Comparison of ENCODE assay signal across 1 cellular context in genomic region chr1:41417335-41417682, GRCh38.
TF ChIP-seq lines count a peak whose summit lies in the region.

No MANE protein-coding gene starts in this region.

TF ChIP-seq in K562, 482 proteins besides CTCF, POLR2A, EP300 and RAD21 (continued from another document and continues in another):
- TF ChIP-seq ZBTB33 (CRISPR knock-in tag; IDR thresholded peaks at IDR 0.05) (no peak), ARID1B (IDR thresholded peaks at IDR 0.05) (no peak), SREBF1 (IDR thresholded peaks at IDR 0.05; ENCODE audit: borderline replicate concordance, low read depth, low read length) (no peak), HDGF (IDR thresholded peaks at IDR 0.05) (0 out of 2 replicates have a peak, but pooled peaks have one; percentile 11), NONO (IDR thresholded peaks at IDR 0.05; ENCODE audit: low read depth in 2 of 2, low read length in 1 of 2) (no peak), RCOR1 (IDR thresholded peaks at IDR 0.05; ENCODE audit: borderline replicate concordance in 1 of 2, low read depth in 2 of 2, low read length in 2 of 2) (peak in 1 of 2 experiments; percentile 59; a peak in 1 of 4 replicates), C11orf30 (IDR thresholded peaks at IDR 0.05; ENCODE audit: low read depth) (no peak), POLR3A (IDR thresholded peaks at IDR 0.05; ENCODE audit: borderline replicate concordance, extremely low read depth, insufficient read depth, insufficient read length) (no peak), TBP (optimal IDR thresholded peaks at IDR 0.05; ENCODE audit: low read depth, low read length) (no peak), SLC30A9 (CRISPR knock-in tag; IDR thresholded peaks at IDR 0.05) (no peak), ZNF175 (CRISPR knock-in tag; IDR thresholded peaks at IDR 0.05; ENCODE audit: low read depth) (no peak), ZBTB40 (IDR thresholded peaks at IDR 0.05) (no peak), ZBTB40 (CRISPR knock-in tag; IDR thresholded peaks at IDR 0.05) (no peak), MEF2A (IDR thresholded peaks at IDR 0.05; ENCODE audit: control insufficient read depth, low read depth, low read length) (no peak), ZBTB9 (CRISPR knock-in tag; IDR thresholded peaks at IDR 0.05) (no peak), ADNP (tag; IDR thresholded peaks at IDR 0.05) (peak; percentile 94), NR1H2 (CRISPR knock-in tag; IDR thresholded peaks at IDR 0.05) (no peak), DPF2 (IDR thresholded peaks at IDR 0.05) (no peak), NFE2 (IDR thresholded peaks at IDR 0.05; ENCODE audit: low read depth) (no peak), NEUROD1 (IDR thresholded peaks at IDR 0.05; ENCODE audit: borderline replicate concordance, low read depth, low read length, partially characterized antibody) (no peak), KDM5B (IDR thresholded peaks at IDR 0.05; ENCODE audit: insufficient replicate concordance, low read depth, low read length) (no peak), ZNF217 (CRISPR knock-in tag; IDR thresholded peaks at IDR 0.05) (no peak), FUS (optimal IDR thresholded peaks at IDR 0.05; ENCODE audit: low read depth, low read length) (no peak)
- TF ChIP-seq, protein P1, sequence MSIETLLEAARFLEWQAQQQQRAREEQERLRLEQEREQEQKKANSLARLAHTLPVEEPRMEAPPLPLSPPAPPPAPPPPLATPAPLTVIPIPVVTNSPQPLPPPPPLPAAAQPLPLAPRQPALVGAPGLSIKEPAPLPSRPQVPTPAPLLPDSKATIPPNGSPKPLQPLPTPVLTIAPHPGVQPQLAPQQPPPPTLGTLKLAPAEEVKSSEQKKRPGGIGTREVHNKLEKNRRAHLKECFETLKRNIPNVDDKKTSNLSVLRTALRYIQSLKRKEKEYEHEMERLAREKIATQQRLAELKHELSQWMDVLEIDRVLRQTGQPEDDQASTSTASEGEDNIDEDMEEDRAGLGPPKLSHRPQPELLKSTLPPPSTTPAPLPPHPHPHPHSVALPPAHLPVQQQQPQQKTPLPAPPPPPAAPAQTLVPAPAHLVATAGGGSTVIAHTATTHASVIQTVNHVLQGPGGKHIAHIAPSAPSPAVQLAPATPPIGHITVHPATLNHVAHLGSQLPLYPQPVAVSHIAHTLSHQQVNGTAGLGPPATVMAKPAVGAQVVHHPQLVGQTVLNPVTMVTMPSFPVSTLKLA (conservative IDR thresholded peaks at IDR 0.05) = no peak
- TF ChIP-seq, protein P2, sequence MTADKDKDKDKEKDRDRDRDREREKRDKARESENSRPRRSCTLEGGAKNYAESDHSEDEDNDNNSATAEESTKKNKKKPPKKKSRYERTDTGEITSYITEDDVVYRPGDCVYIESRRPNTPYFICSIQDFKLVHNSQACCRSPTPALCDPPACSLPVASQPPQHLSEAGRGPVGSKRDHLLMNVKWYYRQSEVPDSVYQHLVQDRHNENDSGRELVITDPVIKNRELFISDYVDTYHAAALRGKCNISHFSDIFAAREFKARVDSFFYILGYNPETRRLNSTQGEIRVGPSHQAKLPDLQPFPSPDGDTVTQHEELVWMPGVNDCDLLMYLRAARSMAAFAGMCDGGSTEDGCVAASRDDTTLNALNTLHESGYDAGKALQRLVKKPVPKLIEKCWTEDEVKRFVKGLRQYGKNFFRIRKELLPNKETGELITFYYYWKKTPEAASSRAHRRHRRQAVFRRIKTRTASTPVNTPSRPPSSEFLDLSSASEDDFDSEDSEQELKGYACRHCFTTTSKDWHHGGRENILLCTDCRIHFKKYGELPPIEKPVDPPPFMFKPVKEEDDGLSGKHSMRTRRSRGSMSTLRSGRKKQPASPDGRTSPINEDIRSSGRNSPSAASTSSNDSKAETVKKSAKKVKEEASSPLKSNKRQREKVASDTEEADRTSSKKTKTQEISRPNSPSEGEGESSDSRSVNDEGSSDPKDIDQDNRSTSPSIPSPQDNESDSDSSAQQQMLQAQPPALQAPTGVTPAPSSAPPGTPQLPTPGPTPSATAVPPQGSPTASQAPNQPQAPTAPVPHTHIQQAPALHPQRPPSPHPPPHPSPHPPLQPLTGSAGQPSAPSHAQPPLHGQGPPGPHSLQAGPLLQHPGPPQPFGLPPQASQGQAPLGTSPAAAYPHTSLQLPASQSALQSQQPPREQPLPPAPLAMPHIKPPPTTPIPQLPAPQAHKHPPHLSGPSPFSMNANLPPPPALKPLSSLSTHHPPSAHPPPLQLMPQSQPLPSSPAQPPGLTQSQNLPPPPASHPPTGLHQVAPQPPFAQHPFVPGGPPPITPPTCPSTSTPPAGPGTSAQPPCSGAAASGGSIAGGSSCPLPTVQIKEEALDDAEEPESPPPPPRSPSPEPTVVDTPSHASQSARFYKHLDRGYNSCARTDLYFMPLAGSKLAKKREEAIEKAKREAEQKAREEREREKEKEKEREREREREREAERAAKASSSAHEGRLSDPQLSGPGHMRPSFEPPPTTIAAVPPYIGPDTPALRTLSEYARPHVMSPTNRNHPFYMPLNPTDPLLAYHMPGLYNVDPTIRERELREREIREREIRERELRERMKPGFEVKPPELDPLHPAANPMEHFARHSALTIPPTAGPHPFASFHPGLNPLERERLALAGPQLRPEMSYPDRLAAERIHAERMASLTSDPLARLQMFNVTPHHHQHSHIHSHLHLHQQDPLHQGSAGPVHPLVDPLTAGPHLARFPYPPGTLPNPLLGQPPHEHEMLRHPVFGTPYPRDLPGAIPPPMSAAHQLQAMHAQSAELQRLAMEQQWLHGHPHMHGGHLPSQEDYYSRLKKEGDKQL (CRISPR knock-in tag; IDR thresholded peaks at IDR 0.05; ENCODE audit: borderline replicate concordance) = no peak
- TF ChIP-seq, protein P3, sequence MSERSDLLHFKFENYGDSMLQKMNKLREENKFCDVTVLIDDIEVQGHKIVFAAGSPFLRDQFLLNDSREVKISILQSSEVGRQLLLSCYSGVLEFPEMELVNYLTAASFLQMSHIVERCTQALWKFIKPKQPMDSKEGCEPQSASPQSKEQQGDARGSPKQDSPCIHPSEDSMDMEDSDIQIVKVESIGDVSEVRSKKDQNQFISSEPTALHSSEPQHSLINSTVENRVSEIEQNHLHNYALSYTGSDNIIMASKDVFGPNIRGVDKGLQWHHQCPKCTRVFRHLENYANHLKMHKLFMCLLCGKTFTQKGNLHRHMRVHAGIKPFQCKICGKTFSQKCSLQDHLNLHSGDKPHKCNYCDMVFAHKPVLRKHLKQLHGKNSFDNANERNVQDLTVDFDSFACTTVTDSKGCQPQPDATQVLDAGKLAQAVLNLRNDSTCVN (CRISPR knock-in tag; IDR thresholded peaks at IDR 0.05) = no peak
- TF ChIP-seq, protein P4, sequence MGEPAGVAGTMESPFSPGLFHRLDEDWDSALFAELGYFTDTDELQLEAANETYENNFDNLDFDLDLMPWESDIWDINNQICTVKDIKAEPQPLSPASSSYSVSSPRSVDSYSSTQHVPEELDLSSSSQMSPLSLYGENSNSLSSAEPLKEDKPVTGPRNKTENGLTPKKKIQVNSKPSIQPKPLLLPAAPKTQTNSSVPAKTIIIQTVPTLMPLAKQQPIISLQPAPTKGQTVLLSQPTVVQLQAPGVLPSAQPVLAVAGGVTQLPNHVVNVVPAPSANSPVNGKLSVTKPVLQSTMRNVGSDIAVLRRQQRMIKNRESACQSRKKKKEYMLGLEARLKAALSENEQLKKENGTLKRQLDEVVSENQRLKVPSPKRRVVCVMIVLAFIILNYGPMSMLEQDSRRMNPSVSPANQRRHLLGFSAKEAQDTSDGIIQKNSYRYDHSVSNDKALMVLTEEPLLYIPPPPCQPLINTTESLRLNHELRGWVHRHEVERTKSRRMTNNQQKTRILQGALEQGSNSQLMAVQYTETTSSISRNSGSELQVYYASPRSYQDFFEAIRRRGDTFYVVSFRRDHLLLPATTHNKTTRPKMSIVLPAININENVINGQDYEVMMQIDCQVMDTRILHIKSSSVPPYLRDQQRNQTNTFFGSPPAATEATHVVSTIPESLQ (CRISPR knock-in tag; IDR thresholded peaks at IDR 0.05) = no peak
- TF ChIP-seq, protein P5, sequence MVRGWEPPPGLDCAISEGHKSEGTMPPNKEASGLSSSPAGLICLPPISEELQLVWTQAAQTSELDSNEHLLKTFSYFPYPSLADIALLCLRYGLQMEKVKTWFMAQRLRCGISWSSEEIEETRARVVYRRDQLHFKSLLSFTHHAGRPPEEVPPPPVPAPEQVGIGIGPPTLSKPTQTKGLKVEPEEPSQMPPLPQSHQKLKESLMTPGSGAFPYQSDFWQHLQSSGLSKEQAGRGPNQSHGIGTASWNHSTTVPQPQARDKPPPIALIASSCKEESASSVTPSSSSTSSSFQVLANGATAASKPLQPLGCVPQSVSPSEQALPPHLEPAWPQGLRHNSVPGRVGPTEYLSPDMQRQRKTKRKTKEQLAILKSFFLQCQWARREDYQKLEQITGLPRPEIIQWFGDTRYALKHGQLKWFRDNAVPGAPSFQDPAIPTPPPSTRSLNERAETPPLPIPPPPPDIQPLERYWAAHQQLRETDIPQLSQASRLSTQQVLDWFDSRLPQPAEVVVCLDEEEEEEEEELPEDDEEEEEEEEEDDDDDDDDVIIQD (CRISPR knock-in tag; IDR thresholded peaks at IDR 0.05) = no peak
